Comparison of ENCODE assay signal across 21 cellular contexts in genomic region chr11:130881475-130882137, GRCh38. TPM values are rescaled to one million over a fixed set of nuclear protein-coding genes. Genes with fewer than 3 reads are reported as not detected.
DNase-seq lines count a peak whose midpoint lies in the region; ATAC-seq lines count a peak whose summit lies in the region.
"Had no signal": no experiment of that assay in that cellular context is flagged by ENCODE, and none has a peak within 500 bp of the region (broad histone marks: within the 10 kb centered on the region; RNA-seq: fewer than 3 reads in every experiment).

No MANE protein-coding gene starts in this region.

- no peak overlapping the region for H3K9ac ChIP-seq in BLaER1

- H3K27ac Mint-ChIP-seq in activated CD4-positive, alpha-beta T cell treated with anti-CD3 and anti-CD28 coated beads, Interleukin-2, amount 10 ng/mL, durations not matched to agents 24 days and 14 days: peak overlapping the region; percentile 77
- peak overlapping the region; percentile 82 for H3K27ac Mint-ChIP-seq in activated T-helper 1 cell treated with anti-CD3 and anti-CD28 coated beads, Interleukin-12 subunit alpha, Interleukin-12 subunit beta, Interleukin-2, Interleukin-4 antibody, amounts not matched to agents 30 ng/mL and 10 ng/mL and 1 ng/mL, durations not matched to agents 14 hours and 24 hours and 36 hours
- H3K27ac Mint-ChIP-seq in memory B cell: peak overlapping the region; percentile 17

- peaks cover 62% of the 10 kb centered on the region for H3K36me3 Mint-ChIP-seq in activated CD4-positive, alpha-beta T cell treated with anti-CD3 and anti-CD28 coated beads, Interleukin-2, amount 10 ng/mL, durations not matched to agents 24 days and 14 days (ENCODE audit: low read depth)
- H3K36me3 Mint-ChIP-seq in activated T-helper 1 cell treated with anti-CD3 and anti-CD28 coated beads, Interleukin-12 subunit alpha, Interleukin-12 subunit beta, Interleukin-2, Interleukin-4 antibody, amounts not matched to agents 30 ng/mL and 10 ng/mL and 1 ng/mL, durations not matched to agents 14 hours and 24 hours and 36 hours (ENCODE audit: low read depth): peaks cover 52% of the 10 kb centered on the region
- peaks cover 38% of the 10 kb centered on the region for H3K36me3 Mint-ChIP-seq in memory B cell

- intact Hi-C loops in activated CD4-positive, alpha-beta T cell treated with anti-CD3 and anti-CD28 coated beads, Interleukin-2, amount 10 ng/mL, durations not matched to agents 24 days and 14 days (cut with micrococcal nuclease): no loop called here
- intact Hi-C loops in activated T-helper 1 cell treated with anti-CD3 and anti-CD28 coated beads, Interleukin-12 subunit alpha, Interleukin-12 subunit beta, Interleukin-2, Interleukin-4 antibody, amounts not matched to agents 30 ng/mL and 10 ng/mL and 1 ng/mL, durations not matched to agents 14 hours and 24 hours and 36 hours (cut with micrococcal nuclease): loop anchor here (1.0 to 10.0 kb wide), 2 partner anchors 9 to 567 kb away; partner anchors contain the start of gene ZBTB44

- peaks cover 10% of the 10 kb centered on the region for H3K4me1 Mint-ChIP-seq in activated CD4-positive, alpha-beta T cell treated with anti-CD3 and anti-CD28 coated beads, Interleukin-2, amount 10 ng/mL, durations not matched to agents 24 days and 14 days
- H3K4me1 Mint-ChIP-seq in activated T-helper 1 cell treated with anti-CD3 and anti-CD28 coated beads, Interleukin-12 subunit alpha, Interleukin-12 subunit beta, Interleukin-2, Interleukin-4 antibody, amounts not matched to agents 30 ng/mL and 10 ng/mL and 1 ng/mL, durations not matched to agents 14 hours and 24 hours and 36 hours (ENCODE audit: low read depth): peaks cover 11% of the 10 kb centered on the region
- H3K4me1 Mint-ChIP-seq in memory B cell: no peaks in the 10 kb centered on the region

- peak overlapping the region; percentile 50 for H3K4me2 ChIP-seq in BLaER1
- H3K4me2 ChIP-seq: PC-9 had no signal

- no peaks in the 10 kb centered on the region for H3K27me3 ChIP-seq in BLaER1
- H3K27me3 ChIP-seq: cardiac muscle cell, right lobe of liver, upper lobe of left lung had no signal

- ATAC-seq in memory B cell (ENCODE audit: low read depth) (no peak), GM21737 (IDR thresholded peaks at IDR 0.05; ENCODE audit: unreplicated experiment) (no peak), HG03196 (IDR thresholded peaks at IDR 0.05; ENCODE audit: unreplicated experiment) (no peak)

- peaks cover 96% of the 10 kb centered on the region for H3K36me3 ChIP-seq in BLaER1

- peaks cover 14% of the 10 kb centered on the region for H3K4me1 ChIP-seq in BLaER1
- H3K4me1 ChIP-seq: right lobe of liver had no signal

- no peaks in the 10 kb centered on the region for H3K9me3 Mint-ChIP-seq in activated CD4-positive, alpha-beta T cell treated with anti-CD3 and anti-CD28 coated beads, Interleukin-2, amount 10 ng/mL, durations not matched to agents 24 days and 14 days
- no peaks in the 10 kb centered on the region for H3K9me3 Mint-ChIP-seq in activated T-helper 1 cell treated with anti-CD3 and anti-CD28 coated beads, Interleukin-12 subunit alpha, Interleukin-12 subunit beta, Interleukin-2, Interleukin-4 antibody, amounts not matched to agents 30 ng/mL and 10 ng/mL and 1 ng/mL, durations not matched to agents 14 hours and 24 hours and 36 hours
- H3K9me3 Mint-ChIP-seq in memory B cell: no peaks in the 10 kb centered on the region
- H3K9me3 Mint-ChIP-seq: CD4-positive, alpha-beta memory T cell had no signal

- H3K4me3 ChIP-seq in BLaER1: no peak overlapping the region
- H3K4me3 ChIP-seq: cardiac muscle cell, PC-9, right lobe of liver, upper lobe of left lung had no signal

- no peak for DNase-seq in activated CD4-positive, alpha-beta T cell treated with anti-CD3 and anti-CD28 coated beads, Interleukin-2, amount 10 ng/mL, durations not matched to agents 24 days and 14 days
- no peak for DNase-seq in activated CD4-positive, alpha-beta T cell treated with anti-CD3 and anti-CD28 coated beads, Interleukin-2, amount 50 U/mL, for 4 hours
- DNase-seq in activated T-helper 1 cell treated with anti-CD3 and anti-CD28 coated beads, Interleukin-12 subunit alpha, Interleukin-12 subunit beta, Interleukin-2, Interleukin-4 antibody, amounts not matched to agents 30 ng/mL and 10 ng/mL and 1 ng/mL, durations not matched to agents 14 hours and 24 hours and 36 hours (ENCODE audit: low spot score): no peak
- DNase-seq in memory B cell (ENCODE audit: low spot score in 2 of 2): no peak
- no peak for DNase-seq in activated effector memory CD4-positive, alpha-beta T cell treated with anti-CD3 and anti-CD28 coated beads, Interleukin-2, amount 50 U/mL, for 16 hours
- DNase-seq: activated CD4-positive, CD25-positive, alpha-beta regulatory T cell; activated effector memory CD4-positive, alpha-beta T cell treated with Interleukin-2 at 50 U/mL for 16 hours; CD4-positive, alpha-beta memory T cell; DMS 273 treated with DMSO at 0.1 percent for 48 hours; MV-4-11; NCI-H524; NK-92 treated with Interleukin-12 subunit alpha and Interleukin-12 subunit beta, amount 100 ng/mL, for 24 hours; PC-9; right lobe of liver; SHP77; stimulated activated CD4-positive, alpha-beta T cell treated with anti-CD3 and anti-CD28 coated beads, Interleukin-12 subunit alpha, Interleukin-12 subunit beta, amount 100 ng/mL, for 4 hours; upper lobe of left lung had no signal

- H3K9me3 ChIP-seq in BLaER1: no peaks in the 10 kb centered on the region
- H3K9me3 ChIP-seq: right lobe of liver, upper lobe of left lung had no signal

- H4K20me1 ChIP-seq in BLaER1: no peaks in the 10 kb centered on the region

- H3K27ac ChIP-seq in BLaER1: no peak overlapping the region
- H3K27ac ChIP-seq: cardiac muscle cell, PC-9, right lobe of liver, upper lobe of left lung had no signal

- H3K4me3 Mint-ChIP-seq in activated CD4-positive, alpha-beta T cell treated with anti-CD3 and anti-CD28 coated beads, Interleukin-2, amount 10 ng/mL, durations not matched to agents 24 days and 14 days: no peak overlapping the region
- no peak overlapping the region for H3K4me3 Mint-ChIP-seq in activated T-helper 1 cell treated with anti-CD3 and anti-CD28 coated beads, Interleukin-12 subunit alpha, Interleukin-12 subunit beta, Interleukin-2, Interleukin-4 antibody, amounts not matched to agents 30 ng/mL and 10 ng/mL and 1 ng/mL, durations not matched to agents 14 hours and 24 hours and 36 hours
- no peak overlapping the region for H3K4me3 Mint-ChIP-seq in memory B cell
- H3K4me3 Mint-ChIP-seq: CD4-positive, alpha-beta memory T cell had no signal

- H3K27me3 Mint-ChIP-seq in activated CD4-positive, alpha-beta T cell treated with anti-CD3 and anti-CD28 coated beads, Interleukin-2, amount 10 ng/mL, durations not matched to agents 24 days and 14 days: no peaks in the 10 kb centered on the region
- no peaks in the 10 kb centered on the region for H3K27me3 Mint-ChIP-seq in activated T-helper 1 cell treated with anti-CD3 and anti-CD28 coated beads, Interleukin-12 subunit alpha, Interleukin-12 subunit beta, Interleukin-2, Interleukin-4 antibody, amounts not matched to agents 30 ng/mL and 10 ng/mL and 1 ng/mL, durations not matched to agents 14 hours and 24 hours and 36 hours (ENCODE audit: insufficient read depth)
- H3K27me3 Mint-ChIP-seq in memory B cell: no peaks in the 10 kb centered on the region
- H3K27me3 Mint-ChIP-seq: CD4-positive, alpha-beta memory T cell had no signal

RNA-seq across cellular contexts. Expression of gene SNX19, which starts 34.7 kb away (rescaled TPM):
- 48.7 and 52.9 TPM in 2 replicates for total RNA-seq in activated CD4-positive, alpha-beta T cell treated with anti-CD3 and anti-CD28 coated beads, Interleukin-2, amount 10 ng/mL, durations not matched to agents 24 days and 14 days
- 58.5 and 60.7 TPM in 2 replicates for total RNA-seq in activated T-helper 1 cell treated with anti-CD3 and anti-CD28 coated beads, Interleukin-12 subunit alpha, Interleukin-12 subunit beta, Interleukin-2, Interleukin-4 antibody, amounts not matched to agents 30 ng/mL and 10 ng/mL and 1 ng/mL, durations not matched to agents 14 hours and 24 hours and 36 hours

Comparison
In these comparisons a context has a peak if more than half of its experiments do, and no peak if none do; other contexts are left out.
1. H3K27ac Mint-ChIP-seq: peak in every context shown above with its lines; median percentile 82 in activated T-helper 1 cell treated with anti-CD3 and anti-CD28 coated beads, Interleukin-12 subunit alpha, Interleukin-12 subunit beta, Interleukin-2, Interleukin-4 antibody, amounts not matched to agents 30 ng/mL and 10 ng/mL and 1 ng/mL, durations not matched to agents 14 hours and 24 hours and 36 hours; 77 in activated CD4-positive, alpha-beta T cell treated with anti-CD3 and anti-CD28 coated beads, Interleukin-2, amount 10 ng/mL, durations not matched to agents 24 days and 14 days; 17 in memory B cell.